In genomic region chr10:45564303-45564959, GRCh38 we compare ENCODE assay signal across 27 cellular contexts.
"Had no signal": no experiment of that assay in that cellular context is flagged by ENCODE, and none has a peak within 500 bp of the region (broad histone marks: within the 10 kb centered on the region; RNA-seq: fewer than 3 reads in every experiment).

No MANE protein-coding gene starts in this region.

- DNase-seq: hypothalamus; immature natural killer cell; kidney; left colon; left lung; lower lobe of right lung; mammary epithelial cell; mesenchymal stem cell; naive thymus-derived CD4-positive, alpha-beta T cell; pancreas; posterior cingulate gyrus; retina; right cardiac atrium; spleen; stimulated activated CD4-positive, alpha-beta T cell treated with anti-CD3 and anti-CD28 coated beads, Interleukin-4, amount 100 ng/mL, for 24 hours; stimulated activated naive CD4-positive, alpha-beta T cell; stomach; testis; thyroid gland; transverse colon; upper lobe of left lung had no signal

- H3K27me3 Mint-ChIP-seq: natural killer cell treated with Interleukin-12 subunit alpha and Interleukin-12 subunit beta and Interleukin-15 and Interleukin-18, amount 100 ng/mL, for 72 hours had no signal

- H3K36me3 Mint-ChIP-seq: natural killer cell treated with Interleukin-12 subunit alpha and Interleukin-12 subunit beta and Interleukin-15 and Interleukin-18, amount 100 ng/mL, for 72 hours; stimulated activated effector memory CD8-positive, alpha-beta T cell treated with anti-CD3 and anti-CD28 coated beads, Interleukin-12 subunit alpha, Interleukin-12 subunit beta, amount 100 ng/mL, for 72 hours had no signal

- ATAC-seq: left colon; left lung; lower lobe of right lung; naive thymus-derived CD4-positive, alpha-beta T cell; natural killer cell treated with Interleukin-12 subunit alpha and Interleukin-12 subunit beta and Interleukin-15 and Interleukin-18, amount 100 ng/mL, for 72 hours; pancreas; right cardiac atrium; sciatic nerve; stimulated activated effector memory CD8-positive, alpha-beta T cell treated with anti-CD3 and anti-CD28 coated beads, Interleukin-12 subunit alpha, Interleukin-12 subunit beta, amount 100 ng/mL, for 72 hours had no signal

- H3K36me3 ChIP-seq: left lung, lower lobe of right lung, pancreas, prostate gland, thyroid gland, transverse colon, upper lobe of left lung, vagina had no signal

- H3K4me1 ChIP-seq: left lung, lower lobe of right lung, pancreas, prostate gland, testis, thyroid gland, upper lobe of left lung, vagina had no signal

- FAIRE-seq: kidney, pancreas had no signal

- H3K9me3 ChIP-seq: left lung, lower lobe of right lung, pancreas, prostate gland, spleen, testis, thyroid gland, transverse colon, upper lobe of left lung, vagina had no signal

- H3K9me3 Mint-ChIP-seq: immature natural killer cell; naive thymus-derived CD4-positive, alpha-beta T cell; natural killer cell treated with Interleukin-12 subunit alpha and Interleukin-12 subunit beta and Interleukin-15 and Interleukin-18, amount 100 ng/mL, for 72 hours; stimulated activated effector memory CD8-positive, alpha-beta T cell treated with anti-CD3 and anti-CD28 coated beads, Interleukin-12 subunit alpha, Interleukin-12 subunit beta, amount 100 ng/mL, for 72 hours had no signal

- H3K27ac ChIP-seq: left lung, lower lobe of right lung, pancreas, prostate gland, skin epidermis, spleen, stomach, testis, thyroid gland, transverse colon, upper lobe of left lung, vagina had no signal

- H3K4me3 Mint-ChIP-seq: immature natural killer cell; natural killer cell treated with Interleukin-12 subunit alpha and Interleukin-12 subunit beta and Interleukin-15 and Interleukin-18, amount 100 ng/mL, for 72 hours; stimulated activated effector memory CD8-positive, alpha-beta T cell treated with anti-CD3 and anti-CD28 coated beads, Interleukin-12 subunit alpha, Interleukin-12 subunit beta, amount 100 ng/mL, for 72 hours had no signal

- H3K27ac Mint-ChIP-seq: immature natural killer cell; stimulated activated effector memory CD8-positive, alpha-beta T cell treated with anti-CD3 and anti-CD28 coated beads, Interleukin-12 subunit alpha, Interleukin-12 subunit beta, amount 100 ng/mL, for 72 hours had no signal

- H3K4me3 ChIP-seq: left lung, lower lobe of right lung, pancreas, prostate gland, skin epidermis, spleen, stomach, testis, thyroid gland, transverse colon, upper lobe of left lung, vagina had no signal

- H3K27me3 ChIP-seq: left lung, pancreas, spleen, stomach, testis, thyroid gland, transverse colon, upper lobe of left lung, vagina had no signal
